Comparison of ENCODE assay signal across 1 cellular context in genomic region chr5:68368686-68369359, GRCh38.
TF ChIP-seq lines count a peak whose summit lies in the region.

No MANE protein-coding gene starts in this region.

TF ChIP-seq in IMR-90, 13 proteins besides CTCF, POLR2A, EP300 and RAD21 (continued from another document):
- TF ChIP-seq MAFK (IDR thresholded peaks at IDR 0.05; ENCODE audit: low read depth, low read length) (no peak), CEBPB (IDR thresholded peaks at IDR 0.05; ENCODE audit: low read depth, low read length) (no peak), SMC3 (IDR thresholded peaks at IDR 0.05; ENCODE audit: low read depth, low read length) (no peak)
